Comparison of ENCODE assay signal across 20 cellular contexts in genomic region chr5:173180331-173180730, GRCh38. TPM values are rescaled to one million over a fixed set of nuclear protein-coding genes. Genes with fewer than 3 reads are reported as not detected.
DNase-seq lines count a peak whose midpoint lies in the region; ATAC-seq and TF ChIP-seq lines count a peak whose summit lies in the region.
"Had no signal": no experiment of that assay in that cellular context is flagged by ENCODE, and none has a peak within 500 bp of the region (broad histone marks: within the 10 kb centered on the region; RNA-seq: fewer than 3 reads in every experiment).

No MANE protein-coding gene starts in this region.

- POLR2A ChIA-PET in HEK293 (lab: Yijun Ruan, JAX) = no interaction called here

- TF ChIP-seq CTCF in HEK293 (tag by site-specific recombination; IDR thresholded peaks at IDR 0.05) (no peak), fibroblast of mammary gland (conservative IDR thresholded peaks at IDR 0.05; ENCODE audit: control insufficient read depth, insufficient read depth, low read depth, low read length) (no peak)

- H3K36me3 ChIP-seq in HEK293 (ENCODE audit: control insufficient read depth in 2 of 2, insufficient read depth in 1 of 2, low read length in 2 of 2) = no peaks in the 10 kb centered on the region
- H3K36me3 ChIP-seq: BE2C had no signal

- in situ Hi-C loops in SK-MEL-5 (cut with HindIII; ENCODE audit: low pct_unique_long_range_greater_than_20kb, low sequenced_read_pairs) = no loop called here

- H3K9me3 ChIP-seq in HEK293 (ENCODE audit: control insufficient read depth, insufficient read depth, low read depth, low read length) = no peaks in the 10 kb centered on the region
- H3K9me3 ChIP-seq: BE2C had no signal

- peak; percentile 24 for DNase-seq in EH (ENCODE audit: low read depth)
- DNase-seq in SK-MEL-5 (ENCODE audit: low read depth, low spot score) = peak; percentile 7
- peak; percentile 16 for DNase-seq in fibroblast of mammary gland (ENCODE audit: low read depth)
- DNase-seq in Kasumi-1 (lab: John Stamatoyannopoulos, UW) = no peak
- DNase-seq: BE2C; Calu3; CD4-positive, alpha-beta memory T cell; DMS53; GOT3; HFFc6; NCI-H1105 treated with DMSO at 0.1 percent for 48 hours; NCI-H1694 treated with DMSO at 0.1 percent for 48 hours; NCI-H82; PC-9 had no signal

- H3K27ac ChIP-seq in HEK293 (ENCODE audit: extremely low read depth, low read depth, low read length) = no peak overlapping the region
- H3K27ac ChIP-seq: PC-9, SK-N-MC had no signal

- ATAC-seq in GM21423 (IDR thresholded peaks at IDR 0.05; ENCODE audit: unreplicated experiment) (no peak), HG03432 (IDR thresholded peaks at IDR 0.05; ENCODE audit: unreplicated experiment) (no peak)
- ATAC-seq: Right ventricle myocardium inferior had no signal

- CTCF ChIA-PET in HEK293 (lab: Yijun Ruan, JAX) = interaction anchor here (0.7 to 0.9 kb wide), 3 partner anchors 14 to 1819 kb away, joined by 4 to 5 read pairs (median 4); no protein-coding TSS in a partner anchor

- H3K4me1 ChIP-seq in HEK293 (ENCODE audit: control insufficient read depth, insufficient read depth, low read length) = no peaks in the 10 kb centered on the region
- H3K4me1 ChIP-seq: BE2C had no signal

- no peak overlapping the region for H3K4me3 ChIP-seq in HEK293 (ENCODE audit: low read depth, low read length)
- no peak overlapping the region for H3K4me3 ChIP-seq in fibroblast of mammary gland (ENCODE audit: control insufficient read depth, low read depth, low read length)
- H3K4me3 ChIP-seq: PC-9, SK-N-MC had no signal

TF ChIP-seq in HEK293, 187 proteins besides CTCF, POLR2A, EP300 and RAD21:
- TF ChIP-seq ZIC2 (tag by site-specific recombination; IDR thresholded peaks at IDR 0.05) = peak; percentile 53; the same call in 1 of the 2 replicates
- no peak for TF ChIP-seq MYNN (tag by site-specific recombination; IDR thresholded peaks at IDR 0.05; ENCODE audit: borderline replicate concordance)
- no peak for TF ChIP-seq ZNF518A (tag by site-specific recombination; conservative IDR thresholded peaks at IDR 0.05; ENCODE audit: low read depth)
- TF ChIP-seq ZNF266 (tag by site-specific recombination; IDR thresholded peaks at IDR 0.05; ENCODE audit: low read depth) = no peak

RNA-seq across cellular contexts. Expression of gene BNIP1, which starts 36.0 kb away (rescaled TPM):
- total RNA-seq in SK-MEL-5 (2014; rRNA removed; shearing (Covaris generic)) = 17.1 and 18.0 TPM in 2 replicates
- polyA plus RNA-seq in SK-MEL-5 (2015; cell fraction: cytosol; rRNA removed) = 8.6 and 12.3 TPM in 2 replicates
- 9.9 and 20.0 TPM in 2 replicates for polyA plus RNA-seq in SK-MEL-5 (2015; cell fraction: nucleus; rRNA removed)

RNA-seq across cellular contexts. Expression of gene NKX2-5, which starts 54.7 kb away (rescaled TPM):
- total RNA-seq in SK-MEL-5 (2014; rRNA removed; shearing (Covaris generic)) = not detected in 2 replicates
- polyA plus RNA-seq in SK-MEL-5 (2015; cell fraction: cytosol; rRNA removed) = not detected in 2 replicates
- polyA plus RNA-seq in SK-MEL-5 (2015; cell fraction: nucleus; rRNA removed) = not detected in 2 replicates
- total RNA-seq: Calu3; CD4-positive, alpha-beta memory T cell; HFFc6; NCI-H460 had no signal
- polyA plus RNA-seq: CD4-positive, alpha-beta memory T cell had no signal

Comparison
In these comparisons a context has a peak if more than half of its experiments do, and no peak if none do; other contexts are left out.
1. DNase-seq: peak in EH (single experiment), SK-MEL-5 (single experiment) and fibroblast of mammary gland (single experiment); none in Kasumi-1 (0 of 2).